17 cellular contexts compared by ENCODE assay signal in genomic region chr1:57131257-57131656, GRCh38.
DNase-seq lines count a peak whose midpoint lies in the region; ATAC-seq and TF ChIP-seq lines count a peak whose summit lies in the region.
"Had no signal": no experiment of that assay in that cellular context is flagged by ENCODE, and none has a peak within 500 bp of the region (broad histone marks: within the 10 kb centered on the region; RNA-seq: fewer than 3 reads in every experiment).

No MANE protein-coding gene starts in this region.

- peaks cover 22% of the 10 kb centered on the region for H3K4me1 ChIP-seq in mammary epithelial cell (ENCODE audit: insufficient read depth, low read length)

- no peaks in the 10 kb centered on the region for H3K9me3 ChIP-seq in mammary epithelial cell (replicated peaks; ENCODE audit: insufficient read depth, low read length)
- H3K9me3 ChIP-seq: BLaER1 treated with 17β-estradiol and CSF1 and Interleukin-3, amounts not matched to agents 10 nM and 100 nM had no signal

- in situ Hi-C loops in mammary epithelial cell (cut with MboI; ENCODE audit: low sequenced_read_pairs in 2 of 2): no loop called here

- BruUV-seq in mammary epithelial cell (replicated peaks; lab: Mats Ljungman, UMichigan): no TSS peak

- CTCF ChIA-PET in mammary epithelial cell (lab: Charles Lee; ENCODE audit: low non-redundant PET): no interaction called here

- H3K79me2 ChIP-seq in mammary epithelial cell (ENCODE audit: insufficient read depth, low read length): no peaks in the 10 kb centered on the region

- TF ChIP-seq CTCF in mammary epithelial cell (conservative IDR thresholded peaks at IDR 0.05 in 1 of 2, IDR thresholded peaks at IDR 0.05 in 1 of 2; ENCODE audit: extremely low read depth in 1 of 2, insufficient read depth in 1 of 2, low read depth in 1 of 2, low read length in 2 of 2): no peak

- no peaks in the 10 kb centered on the region for H4K20me1 ChIP-seq in mammary epithelial cell (ENCODE audit: insufficient read depth, low read length)
- H4K20me1 ChIP-seq: BLaER1 treated with 17β-estradiol and CSF1 and Interleukin-3, amounts not matched to agents 10 nM and 100 nM had no signal

- no peak overlapping the region for H3K4me3 ChIP-seq in mammary epithelial cell (replicated peaks in 1 of 3; ENCODE audit: insufficient read depth in 1 of 3, low read depth in 2 of 3, low read length in 3 of 3)
- H3K4me3 ChIP-seq: BLaER1 treated with 17β-estradiol and CSF1 and Interleukin-3, amounts not matched to agents 10 nM and 100 nM; GM23338 had no signal

- H3K4me2 ChIP-seq in mammary epithelial cell (ENCODE audit: insufficient read depth, low read depth, low read length): peak overlapping the region; percentile 28
- H3K4me2 ChIP-seq: BLaER1 treated with 17β-estradiol and CSF1 and Interleukin-3, amounts not matched to agents 10 nM and 100 nM; GM23338 had no signal

- intact Hi-C loops in mammary epithelial cell (cut with micrococcal nuclease): no loop called here
- intact Hi-C loops in left ventricle myocardium superior (cut with micrococcal nuclease): no loop called here

- no peaks in the 10 kb centered on the region for H3K36me3 ChIP-seq in mammary epithelial cell (ENCODE audit: insufficient read depth, low read length)

- no peak overlapping the region for H3K9ac ChIP-seq in mammary epithelial cell (ENCODE audit: insufficient read depth, low read length)
- H3K9ac ChIP-seq: BLaER1 treated with 17β-estradiol and CSF1 and Interleukin-3, amounts not matched to agents 10 nM and 100 nM had no signal

- dilution Hi-C loops in mammary epithelial cell (cut with HindIII; ENCODE audit: low sequenced_read_pairs): no loop called here

- DNase-seq in NCI-H1694 treated with DMSO at 0.1 percent for 48 hours (lab: John Stamatoyannopoulos, UW) (peak; percentile 45), NCI-H1694 (lab: John Stamatoyannopoulos, UW) (no peak), ELF-1 (ENCODE audit: low read depth, low spot score) (peak; percentile 3), mammary epithelial cell (no peak), left ventricle myocardium superior (no peak), DMS153 treated with DMSO at 0.1 percent for 48 hours (lab: John Stamatoyannopoulos, UW; ENCODE audit: unreplicated experiment) (no peak), kidney tubule cell (ENCODE audit: low spot score) (no peak)
- DNase-seq: 8988T; AML-193; CD4-positive, CD25-positive, alpha-beta regulatory T cell; DMS79 treated with DMSO at 0.1 percent for 48 hours; EL; GDM1; H7 had no signal

- ATAC-seq in left ventricle myocardium superior (peak; percentile 80), HG02610 (IDR thresholded peaks at IDR 0.05; ENCODE audit: unreplicated experiment) (no peak)
- ATAC-seq: GM23338 had no signal

- H3K27me3 ChIP-seq in mammary epithelial cell (ENCODE audit: insufficient read depth, low read length): no peaks in the 10 kb centered on the region
- H3K27me3 ChIP-seq: BLaER1 treated with 17β-estradiol and CSF1 and Interleukin-3, amounts not matched to agents 10 nM and 100 nM had no signal

- no peak overlapping the region for H2AFZ ChIP-seq in mammary epithelial cell (ENCODE audit: low read depth, low read length)
- H2AFZ ChIP-seq: GM23338 had no signal

- no peak overlapping the region for H3K27ac ChIP-seq in mammary epithelial cell (ENCODE audit: insufficient read depth, low read depth, low read length)
- H3K27ac ChIP-seq: BLaER1 treated with 17β-estradiol and CSF1 and Interleukin-3, amounts not matched to agents 10 nM and 100 nM had no signal

- 86% methylated on average over 1 of the region's 1 CpG for WGBS in mammary epithelial cell (ENCODE audit: low coverage, missing lambda C conversion rate)

Comparison
In these comparisons a context has a peak if more than half of its experiments do, and no peak if none do; other contexts are left out.
1. DNase-seq: peak in NCI-H1694 treated with DMSO at 0.1 percent for 48 hours (single experiment) and ELF-1 (single experiment); none in NCI-H1694 (single experiment), mammary epithelial cell (single experiment), left ventricle myocardium superior (single experiment), DMS153 treated with DMSO at 0.1 percent for 48 hours (single experiment) and kidney tubule cell (single experiment).